Comparison of ENCODE assay signal across 8 cellular contexts in the genomic region with DNA sequence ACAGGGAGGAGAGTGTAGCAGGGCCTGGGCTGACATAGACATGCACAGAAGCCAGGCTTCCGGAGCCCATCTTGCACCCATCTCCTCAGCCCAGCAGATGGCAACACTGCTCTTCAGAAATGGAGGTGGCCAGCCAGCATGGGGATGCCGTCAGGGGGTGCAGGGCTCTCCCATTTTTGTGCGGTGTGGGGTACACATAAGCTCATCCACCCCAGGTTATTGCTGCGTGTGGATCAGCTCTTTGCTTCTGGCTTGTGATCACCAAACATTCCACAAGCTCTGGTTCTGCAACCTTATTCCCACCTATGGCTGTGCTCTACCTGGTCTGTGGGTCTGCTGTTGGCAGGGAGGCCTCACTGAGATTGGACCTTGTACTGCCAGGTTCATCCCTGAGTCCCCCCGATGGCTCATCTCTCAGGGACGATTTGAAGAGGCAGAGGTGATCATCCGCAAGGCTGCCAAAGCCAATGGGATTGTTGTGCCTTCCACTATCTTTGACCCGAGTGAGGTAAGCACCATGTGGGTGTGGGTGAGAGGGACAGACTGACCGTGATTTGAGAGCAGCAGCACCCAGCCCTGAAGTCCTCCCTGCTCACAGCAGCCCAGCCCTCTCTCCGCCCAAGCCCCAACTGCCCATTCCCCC. TPM values are rescaled to one million over a fixed set of nuclear protein-coding genes. Genes with fewer than 3 reads are reported as not detected.
DNase-seq lines count a peak whose midpoint lies in the region; ATAC-seq and TF ChIP-seq lines count a peak whose summit lies in the region.

No MANE protein-coding gene starts in this region.

- TF ChIP-seq CTCF in lower lobe of right lung (IDR thresholded peaks at IDR 0.05), result peak; percentile 87

- peaks cover 21% of the 10 kb centered on the region for H3K36me3 ChIP-seq in lower lobe of right lung

- H3K27ac ChIP-seq in lower lobe of right lung, result peak overlapping the region; percentile 84

- no peak overlapping the region for H3K4me3 Mint-ChIP-seq in dendritic cell treated with granulocyte-macrophage colony-stimulating factor and Interleukin-4, amounts not matched to agents 40 ng/mL and 50 ng/mL, for 4 days

- ATAC-seq in HG02759 (IDR thresholded peaks at IDR 0.05; ENCODE audit: unreplicated experiment), result peak; percentile 82
- peak; percentile 90 to 92 for ATAC-seq in lower lobe of right lung

- H3K27me3 Mint-ChIP-seq in dendritic cell treated with granulocyte-macrophage colony-stimulating factor and Interleukin-4, amounts not matched to agents 40 ng/mL and 50 ng/mL, for 4 days, result no peaks in the 10 kb centered on the region

- no peaks in the 10 kb centered on the region for H3K9me3 ChIP-seq in lower lobe of right lung

- intact Hi-C loops in dendritic cell treated with granulocyte-macrophage colony-stimulating factor and Interleukin-4, amounts not matched to agents 40 ng/mL and 50 ng/mL, for 4 days (cut with micrococcal nuclease), result loop anchor here (1.0 to 5.0 kb wide), 5 partner anchors 25 to 496 kb away; no protein-coding TSS in a partner anchor
- intact Hi-C loops in lower lobe of right lung (cut with DNase I), result loop anchor here (5.0 kb wide), 1 partner anchor 116 kb away; no protein-coding TSS in a partner anchor

- H3K27me3 ChIP-seq in lower lobe of right lung (ENCODE audit: low read depth), result no peaks in the 10 kb centered on the region

- H3K9me3 Mint-ChIP-seq in dendritic cell treated with granulocyte-macrophage colony-stimulating factor and Interleukin-4, amounts not matched to agents 40 ng/mL and 50 ng/mL, for 4 days, result no peaks in the 10 kb centered on the region

- H3K4me1 ChIP-seq in lower lobe of right lung, result peaks cover 52% of the 10 kb centered on the region

- H3K4me3 ChIP-seq in lower lobe of right lung, result no peak overlapping the region

- DNase-seq in NCI-H82 (lab: John Stamatoyannopoulos, UW) (peak; percentile 58), NCI-H82 treated with DMSO at 0.1 percent for 48 hours (lab: John Stamatoyannopoulos, UW; ENCODE audit: unreplicated experiment) (no peak), NCI-H345 (lab: John Stamatoyannopoulos, UW) (peak; percentile 51), lower lobe of right lung (peak; percentile 83)
- DNase-seq in activated CD4-positive, alpha-beta T cell treated with anti-CD3 and anti-CD28 coated beads, Interleukin-2, amount 50 U/mL, for 1 hour, result peak; percentile 77
- peak; percentile 51 to 64 (median 62) for DNase-seq in stimulated activated CD4-positive, alpha-beta T cell treated with anti-CD3 and anti-CD28 coated beads, TNF-alpha, amount 100 ng/mL, for 4 hours (ENCODE audit: low read depth in 3 of 3)

- peaks cover 29% of the 10 kb centered on the region for H3K36me3 Mint-ChIP-seq in dendritic cell treated with granulocyte-macrophage colony-stimulating factor and Interleukin-4, amounts not matched to agents 40 ng/mL and 50 ng/mL, for 4 days (ENCODE audit: low read depth)

- peak overlapping the region; percentile 88 for H3K27ac Mint-ChIP-seq in dendritic cell treated with granulocyte-macrophage colony-stimulating factor and Interleukin-4, amounts not matched to agents 40 ng/mL and 50 ng/mL, for 4 days

- peaks cover 53% of the 10 kb centered on the region for H3K4me1 Mint-ChIP-seq in dendritic cell treated with granulocyte-macrophage colony-stimulating factor and Interleukin-4, amounts not matched to agents 40 ng/mL and 50 ng/mL, for 4 days (ENCODE audit: low read depth)

RNA-seq across cellular contexts. Expression of a gene that starts 17.3 kb away (rescaled TPM):
- total RNA-seq in lower lobe of right lung, result 12.6 TPM
